1 cellular context compared by ENCODE assay signal in genomic region chr15:45635191-45635638, GRCh38.
TF ChIP-seq lines count a peak whose summit lies in the region.

No MANE protein-coding gene starts in this region.

TF ChIP-seq in K562, 482 proteins besides CTCF, POLR2A, EP300 and RAD21:
- no peak for TF ChIP-seq SMARCC2 (IDR thresholded peaks at IDR 0.05; ENCODE audit: low read depth)
- TF ChIP-seq, protein P1, sequence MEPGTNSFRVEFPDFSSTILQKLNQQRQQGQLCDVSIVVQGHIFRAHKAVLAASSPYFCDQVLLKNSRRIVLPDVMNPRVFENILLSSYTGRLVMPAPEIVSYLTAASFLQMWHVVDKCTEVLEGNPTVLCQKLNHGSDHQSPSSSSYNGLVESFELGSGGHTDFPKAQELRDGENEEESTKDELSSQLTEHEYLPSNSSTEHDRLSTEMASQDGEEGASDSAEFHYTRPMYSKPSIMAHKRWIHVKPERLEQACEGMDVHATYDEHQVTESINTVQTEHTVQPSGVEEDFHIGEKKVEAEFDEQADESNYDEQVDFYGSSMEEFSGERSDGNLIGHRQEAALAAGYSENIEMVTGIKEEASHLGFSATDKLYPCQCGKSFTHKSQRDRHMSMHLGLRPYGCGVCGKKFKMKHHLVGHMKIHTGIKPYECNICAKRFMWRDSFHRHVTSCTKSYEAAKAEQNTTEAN (CRISPR knock-in tag; IDR thresholded peaks at IDR 0.05) = no peak
